In the genomic region with DNA sequence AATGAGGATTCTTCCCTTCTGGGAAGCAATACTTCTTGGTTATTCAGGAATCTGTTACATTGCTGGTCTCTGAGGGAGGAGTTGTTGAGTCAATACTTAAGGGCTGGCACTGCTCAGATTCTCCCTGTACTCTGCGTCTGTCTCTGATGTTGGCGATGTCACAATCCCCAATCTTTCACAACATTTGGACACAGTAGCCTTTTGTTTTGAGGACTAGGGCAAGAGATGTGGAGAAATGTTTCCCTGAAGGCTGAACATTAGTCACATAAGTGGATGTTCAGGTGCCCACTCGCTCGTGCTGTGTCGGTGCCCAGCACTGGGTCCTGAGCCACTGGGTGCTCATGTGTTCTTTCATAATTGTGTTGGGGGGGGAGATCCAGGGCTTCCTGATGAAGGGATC, we compare ENCODE assay signal across 16 cellular contexts. TPM values are rescaled to one million over a fixed set of nuclear protein-coding genes. Genes with fewer than 3 reads are reported as not detected.
DNase-seq lines count a peak whose midpoint lies in the region; ATAC-seq and TF ChIP-seq lines count a peak whose summit lies in the region.
"Had no signal": no experiment of that assay in that cellular context is flagged by ENCODE, and none has a peak within 500 bp of the region (broad histone marks: within the 10 kb centered on the region; RNA-seq: fewer than 3 reads in every experiment).

No MANE protein-coding gene starts in this region.

- no peak overlapping the region for H3K18ac ChIP-seq in trophoblast cell (ENCODE audit: low read length)

- no peak overlapping the region for H3K23ac ChIP-seq in trophoblast cell (ENCODE audit: low read length)

- H2BK120ac ChIP-seq in trophoblast cell (ENCODE audit: insufficient read depth, low read length, poor library complexity): no peak overlapping the region

- H2AFZ ChIP-seq in GM23248: no peak overlapping the region
- H2AFZ ChIP-seq in trophoblast cell (ENCODE audit: insufficient read depth, low read length, poor library complexity): no peak overlapping the region
- no peak overlapping the region for H2AFZ ChIP-seq in smooth muscle cell (ENCODE audit: low read depth)
- H2AFZ ChIP-seq: GM23338 had no signal

- no peak overlapping the region for H3K14ac ChIP-seq in trophoblast cell (ENCODE audit: low read length)

- H3K27me3 ChIP-seq in GM23248 (replicated peaks; ENCODE audit: insufficient read depth): no peaks in the 10 kb centered on the region
- H3K27me3 ChIP-seq in foreskin keratinocyte: peaks cover 17% of the 10 kb centered on the region
- no peaks in the 10 kb centered on the region for H3K27me3 ChIP-seq in trophoblast cell (ENCODE audit: insufficient read depth, low read length)
- H3K27me3 ChIP-seq in smooth muscle cell (ENCODE audit: low read depth): no peaks in the 10 kb centered on the region
- H3K27me3 ChIP-seq in esophagus squamous epithelium: no peaks in the 10 kb centered on the region
- H3K27me3 ChIP-seq: cardiac muscle cell had no signal

- WGBS in GM23248 (ENCODE audit: low coverage in 1 of 2, low lambda C conversion rate in 2 of 2, missing lambda C conversion rate in 2 of 2), 2 experiments: 5 to 8% methylated on average over 5 of the region's 5 CpGs
- WGBS in trophoblast cell (ENCODE audit: extremely low coverage, insufficient coverage, insufficient read length): no CpG with 5 or more reads among the region's 5 CpGs
- 51% methylated on average over 5 of the region's 5 CpGs for WGBS in smooth muscle cell (ENCODE audit: low lambda C conversion rate)
- 58 to 61% methylated on average over 2 to 5 of the region's 5 CpGs for WGBS in esophagus squamous epithelium, 2 donors

- no peak for TF ChIP-seq POLR2A in esophagus squamous epithelium (IDR thresholded peaks at IDR 0.05)

- H3K79me2 ChIP-seq in GM23248 (ENCODE audit: insufficient read depth) (no peaks in the 10 kb centered on the region), trophoblast cell (ENCODE audit: control insufficient read depth, insufficient read depth, low read length, poor library complexity) (no peaks in the 10 kb centered on the region), smooth muscle cell (ENCODE audit: low read depth) (no peaks in the 10 kb centered on the region)

- H3K4me3 ChIP-seq in GM23248: no peak overlapping the region
- no peak overlapping the region for H3K4me3 ChIP-seq in trophoblast cell (ENCODE audit: low read depth, low read length)
- H3K4me3 ChIP-seq in smooth muscle cell: no peak overlapping the region
- no peak overlapping the region for H3K4me3 ChIP-seq in esophagus squamous epithelium
- H3K4me3 ChIP-seq: cardiac muscle cell, GM23338 had no signal

- CTCF ChIA-PET in GM10248 (lab: Yijun Ruan, JAX): no interaction called here

- DNase-seq in GM23248: peak; percentile 70
- DNase-seq in SKM-1 treated with dmso at 0.1 percent for 144 hours (lab: John Stamatoyannopoulos, UW; ENCODE audit: unreplicated experiment): peak; percentile 33
- peak; percentile 60 to 79 for DNase-seq in foreskin keratinocyte
- DNase-seq in trophoblast cell: peak; percentile 80 to 95
- DNase-seq in smooth muscle cell (lab: John Stamatoyannopoulos, UW; ENCODE audit: unreplicated experiment): no peak
- DNase-seq in GM10248 (ENCODE audit: extremely low spot score): no peak
- DNase-seq in esophagus squamous epithelium (lab: John Stamatoyannopoulos, UW): no peak
- DNase-seq in GDM1 (lab: John Stamatoyannopoulos, UW): no peak
- DNase-seq: DMS153; NCI-H1092; NCI-H446 treated with DMSO at 0.1 percent for 48 hours; stimulated activated CD4-positive, alpha-beta T cell treated with anti-CD3 and anti-CD28 coated beads, Interleukin-2, amount 100 ng/mL, for 48 hours; T1000 had no signal

- POLR2A ChIA-PET in GM10248 (lab: Yijun Ruan, JAX): no interaction called here

- no peak overlapping the region for H3K27ac ChIP-seq in GM23248
- no peak overlapping the region for H3K27ac ChIP-seq in foreskin keratinocyte
- no peak overlapping the region for H3K27ac ChIP-seq in trophoblast cell (ENCODE audit: low read depth, low read length)
- no peak overlapping the region for H3K27ac ChIP-seq in smooth muscle cell (ENCODE audit: low read depth)
- no peak overlapping the region for H3K27ac ChIP-seq in esophagus squamous epithelium
- H3K27ac ChIP-seq: cardiac muscle cell had no signal

- intact Hi-C loops in esophagus squamous epithelium (cut with DNase I): no loop called here

- no peak overlapping the region for H2BK12ac ChIP-seq in trophoblast cell (ENCODE audit: low read length)

- no peaks in the 10 kb centered on the region for H3K9me2 ChIP-seq in GM23248 (ENCODE audit: insufficient read depth)

- H2AK5ac ChIP-seq in trophoblast cell (ENCODE audit: low read length): no peak overlapping the region

- no peaks in the 10 kb centered on the region for H3K36me3 ChIP-seq in GM23248 (ENCODE audit: low read depth)
- H3K36me3 ChIP-seq in trophoblast cell (ENCODE audit: control insufficient read depth in 1 of 2, insufficient read depth in 2 of 2, low read length in 2 of 2): no peaks in the 10 kb centered on the region
- no peaks in the 10 kb centered on the region for H3K36me3 ChIP-seq in smooth muscle cell (ENCODE audit: low read depth)
- no peaks in the 10 kb centered on the region for H3K36me3 ChIP-seq in esophagus squamous epithelium
- H3K36me3 ChIP-seq: cardiac muscle cell had no signal

- H3K4ac ChIP-seq in trophoblast cell (ENCODE audit: low read depth, low read length): no peak overlapping the region

- in situ Hi-C loops in GM23248 (cut with MboI): no loop called here

- H3K9me3 ChIP-seq in GM23248 (ENCODE audit: low read depth) (no peaks in the 10 kb centered on the region), trophoblast cell (ENCODE audit: insufficient read depth, low read depth, low read length) (no peaks in the 10 kb centered on the region), smooth muscle cell (replicated peaks; ENCODE audit: low read depth) (no peaks in the 10 kb centered on the region), esophagus squamous epithelium (peaks cover 0 to 5% (median 0%) of the 10 kb centered on the region in 3 donors)

- H4K12ac ChIP-seq in trophoblast cell (ENCODE audit: low read depth, low read length): no peak overlapping the region

- H3F3A ChIP-seq in GM23248 (ENCODE audit: insufficient read depth): no peaks in the 10 kb centered on the region
- no peaks in the 10 kb centered on the region for H3F3A ChIP-seq in smooth muscle cell (ENCODE audit: low read depth)

- no peak overlapping the region for H4K8ac ChIP-seq in trophoblast cell (ENCODE audit: low read depth, low read length)

- H3K4me2 ChIP-seq in GM23248 (ENCODE audit: unreplicated experiment) (no peak overlapping the region), trophoblast cell (ENCODE audit: low read length) (no peak overlapping the region), smooth muscle cell (no peak overlapping the region)
- H3K4me2 ChIP-seq: GM23338 had no signal

- ATAC-seq in foreskin keratinocyte: no peak
- ATAC-seq: GM23338 had no signal

- H3K79me1 ChIP-seq in trophoblast cell (ENCODE audit: low read length): no peaks in the 10 kb centered on the region

- TF ChIP-seq CTCF in foreskin keratinocyte (conservative IDR thresholded peaks at IDR 0.05) (no peak), smooth muscle cell (IDR thresholded peaks at IDR 0.05; ENCODE audit: borderline replicate concordance, insufficient read depth, poor library complexity, severe bottlenecking) (no peak), GM10248 (IDR thresholded peaks at IDR 0.05; ENCODE audit: control extremely low read depth, extremely low read depth, low read depth, missing control alignments) (no peak), esophagus squamous epithelium (IDR thresholded peaks at IDR 0.05) (no peak)

- H3K9ac ChIP-seq in GM23248 (no peak overlapping the region), trophoblast cell (ENCODE audit: low read length) (no peak overlapping the region), smooth muscle cell (ENCODE audit: low read depth) (no peak overlapping the region)

- H4K20me1 ChIP-seq in GM23248 (ENCODE audit: insufficient read depth) (no peaks in the 10 kb centered on the region), smooth muscle cell (ENCODE audit: low read depth) (no peaks in the 10 kb centered on the region)

- H4K91ac ChIP-seq in trophoblast cell (ENCODE audit: low read depth, low read length): no peak overlapping the region

- no peak overlapping the region for H2BK5ac ChIP-seq in trophoblast cell (ENCODE audit: low read depth, low read length, poor library complexity)

- H3K4me1 ChIP-seq in GM23248 (ENCODE audit: insufficient read depth): no peaks in the 10 kb centered on the region
- H3K4me1 ChIP-seq in foreskin keratinocyte: no peaks in the 10 kb centered on the region
- peaks cover 0 to 3% of the 10 kb centered on the region in 2 experiments for H3K4me1 ChIP-seq in trophoblast cell (ENCODE audit: control insufficient read depth in 1 of 2, insufficient read depth in 2 of 2, low read length in 2 of 2)
- H3K4me1 ChIP-seq in smooth muscle cell (ENCODE audit: low read depth): no peaks in the 10 kb centered on the region
- H3K4me1 ChIP-seq in esophagus squamous epithelium: peaks cover 0 to 2% (median 0%) of the 10 kb centered on the region in 3 donors

RNA-seq across cellular contexts. Expression of a gene that starts 55.0 kb away (rescaled TPM):
- total RNA-seq in GM23248 (2014; rRNA removed; shearing (Covaris generic)): 0.22 TPM in 1 of 2 replicates, not detected in the other
- not detected in 2 replicates for polyA plus RNA-seq in GM23248 (2016; fragmentation: Nextera tagmentation; extraction: Ambion mirVana)
- total RNA-seq in foreskin keratinocyte: not detected in 2 replicates
- polyA plus RNA-seq in foreskin keratinocyte: 0.01 TPM in 1 of 2 replicates, not detected in the other
- 3.1 and 3.3 TPM in 2 replicates for polyA plus RNA-seq in trophoblast cell (2013)
- 0.09 and 0.67 TPM in 2 replicates for total RNA-seq in smooth muscle cell
- not detected in 2 replicates for polyA plus RNA-seq in smooth muscle cell
- total RNA-seq in esophagus squamous epithelium: 1 to 10 TPM in 2 of 4 donors, under 1 TPM in 2; 0.13 to 3.1 (median 0.61) TPM
- total RNA-seq: endothelial cell of umbilical vein had no signal
- polyA plus RNA-seq: endothelial cell of umbilical vein had no signal

Comparison
In these comparisons a context has a peak if more than half of its experiments do, and no peak if none do; other contexts are left out.
1. DNase-seq: peak in GM23248 (single experiment), SKM-1 treated with dmso at 0.1 percent for 144 hours (single experiment), foreskin keratinocyte (2 of 2) and trophoblast cell (2 of 2); none in smooth muscle cell (single experiment), GM10248 (single experiment), esophagus squamous epithelium (single experiment) and GDM1 (single experiment).